Comparison of ENCODE assay signal across 9 cellular contexts in the genomic region with DNA sequence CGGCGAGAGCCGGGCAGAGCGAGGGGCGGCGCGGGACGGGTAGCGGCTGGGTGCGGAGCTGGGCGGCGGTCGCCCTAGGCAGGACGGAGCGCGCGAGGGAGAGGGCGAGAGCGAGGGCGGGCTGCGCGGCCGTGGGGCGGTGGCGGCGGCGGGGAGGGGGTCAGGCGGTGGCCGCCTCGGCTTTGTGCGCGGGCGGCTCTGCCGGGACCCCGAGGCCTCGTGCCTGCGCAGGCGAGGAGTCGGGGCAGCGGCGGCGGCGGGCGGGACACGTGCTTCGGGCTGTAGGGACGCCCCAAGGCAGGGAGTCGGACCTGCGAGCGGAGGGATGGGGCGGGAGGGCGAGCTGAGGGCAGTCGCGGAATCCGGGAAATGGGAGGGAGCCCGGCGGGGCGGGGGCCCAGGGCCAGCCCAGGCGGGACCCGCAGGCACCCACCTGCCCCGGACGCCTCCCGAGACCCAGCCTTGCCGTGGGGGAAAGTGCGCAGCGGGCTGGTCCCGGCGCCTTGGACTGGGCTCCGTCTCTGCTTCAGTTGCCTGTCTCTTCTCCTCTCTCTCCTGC. TPM values are rescaled to one million over a fixed set of nuclear protein-coding genes. Genes with fewer than 3 reads are reported as not detected.
DNase-seq lines count a peak whose midpoint lies in the region; ATAC-seq, FAIRE-seq and TF ChIP-seq lines count a peak whose summit lies in the region.
"Had no signal": no experiment of that assay in that cellular context is flagged by ENCODE, and none has a peak within 500 bp of the region (broad histone marks: within the 10 kb centered on the region; RNA-seq: fewer than 3 reads in every experiment).

No MANE protein-coding gene starts in this region.

- H3K4me1 Mint-ChIP-seq in CD8-positive, alpha-beta memory T cell = peaks cover 6 to 15% (median 6%) of the 10 kb centered on the region in 3 donors
- peaks cover 5 to 8% of the 10 kb centered on the region in 2 donors for H3K4me1 Mint-ChIP-seq in stimulated activated naive B cell treated with anti-CD40 and anti-IgM and Interleukin-4, amounts not matched to agents 10 μg/mL and 1 μg/mL and 100 μg/mL, for 72 hours

- H4K20me1 ChIP-seq in keratinocyte (ENCODE audit: control insufficient read depth, extremely low read depth, insufficient read depth, low read length) = no peaks in the 10 kb centered on the region

- H3K27me3 Mint-ChIP-seq in CD8-positive, alpha-beta memory T cell = peaks cover 39 to 82% of the 10 kb centered on the region in 2 donors
- H3K27me3 Mint-ChIP-seq in stimulated activated naive B cell treated with anti-CD40 and anti-IgM and Interleukin-4, amounts not matched to agents 10 μg/mL and 1 μg/mL and 100 μg/mL, for 72 hours = peaks cover 38 to 62% of the 10 kb centered on the region in 2 donors

- no peaks in the 10 kb centered on the region for H3K79me2 ChIP-seq in keratinocyte (ENCODE audit: control insufficient read depth, insufficient read depth, low read length)

- no peak for FAIRE-seq in keratinocyte (lab: Jason Lieb, UNC)
- FAIRE-seq: frontal cortex had no signal

- H3K9me1 ChIP-seq in keratinocyte (ENCODE audit: control insufficient read depth, extremely low read depth, insufficient read depth, low read length) = no peaks in the 10 kb centered on the region

- H3K27me3 ChIP-seq in CD8-positive, alpha-beta memory T cell (ENCODE audit: insufficient read depth, low read length, poor library complexity, severe bottlenecking) = peaks cover 19% of the 10 kb centered on the region
- H3K27me3 ChIP-seq in HUES6 (ENCODE audit: control insufficient read depth, insufficient read depth, low read length) (peaks cover 80% of the 10 kb centered on the region), brain microvascular endothelial cell (replicated peaks) (no peaks in the 10 kb centered on the region), keratinocyte (ENCODE audit: control insufficient read depth, extremely low read depth, insufficient read depth, low read length) (peaks cover 7% of the 10 kb centered on the region)

- CTCF ChIA-PET in CD8-positive, alpha-beta memory T cell (lab: Charles Lee) = no interaction called here

- POLR2A ChIA-PET in CD8-positive, alpha-beta memory T cell (lab: Charles Lee) = no interaction called here

- no peak overlapping the region for H3K4me3 ChIP-seq in CD8-positive, alpha-beta memory T cell (ENCODE audit: low read length)
- H3K4me3 ChIP-seq in HUES6 (ENCODE audit: low read depth, low read length) (peak overlapping the region; percentile 74), brain microvascular endothelial cell (ENCODE audit: low read depth, low read length) (peak overlapping the region; percentile 63), keratinocyte (ENCODE audit: control insufficient read depth in 2 of 3, extremely low read depth in 1 of 3, insufficient read depth in 2 of 3, low read depth in 1 of 3, low read length in 3 of 3) (peak overlapping the region; percentile 37 to 72 (median 49))

- H3K9ac ChIP-seq in HUES6 (ENCODE audit: low read length) (peak overlapping the region; percentile 53), keratinocyte (ENCODE audit: control insufficient read depth, extremely low read depth, insufficient read depth, low read length) (peak overlapping the region; percentile 61)

- H3K4me2 ChIP-seq in keratinocyte (ENCODE audit: control insufficient read depth, extremely low read depth, insufficient read depth, low read depth, low read length) = peak overlapping the region; percentile 86

- in situ Hi-C loops in brain microvascular endothelial cell (cut with HindIII; ENCODE audit: low pct_ligation_motif_present, low sequenced_read_pairs) = no loop called here

- ATAC-seq in stimulated activated naive B cell treated with anti-CD40 and anti-IgM and Interleukin-4, amounts not matched to agents 10 μg/mL and 1 μg/mL and 100 μg/mL, for 72 hours (replicated peaks) = peak; percentile 50 to 55
- no peak for ATAC-seq in GM21717 (IDR thresholded peaks at IDR 0.05; ENCODE audit: unreplicated experiment)

- H3K27ac Mint-ChIP-seq in CD8-positive, alpha-beta memory T cell = no peak overlapping the region
- H3K27ac Mint-ChIP-seq in stimulated activated naive B cell treated with anti-CD40 and anti-IgM and Interleukin-4, amounts not matched to agents 10 μg/mL and 1 μg/mL and 100 μg/mL, for 72 hours = no peak overlapping the region

- no peaks in the 10 kb centered on the region for H3K36me3 ChIP-seq in CD8-positive, alpha-beta memory T cell (ENCODE audit: insufficient read depth, low read length)
- H3K36me3 ChIP-seq in HUES6 (ENCODE audit: control insufficient read depth, insufficient read depth, low read length) (no peaks in the 10 kb centered on the region), brain microvascular endothelial cell (replicated peaks) (no peaks in the 10 kb centered on the region), keratinocyte (ENCODE audit: control insufficient read depth in 2 of 2, extremely low read depth in 1 of 2, insufficient read depth in 2 of 2, low read length in 2 of 2) (no peaks in the 10 kb centered on the region)

- dilution Hi-C loops in keratinocyte (cut with MboI; ENCODE audit: extremely low pct_ligation_motif_present, low sequenced_read_pairs) = loop anchor here (25.0 kb wide), 1 partner anchor 354 kb away; no protein-coding TSS in a partner anchor

- H3K27ac ChIP-seq in CD8-positive, alpha-beta memory T cell (ENCODE audit: low read depth, low read length) = no peak overlapping the region
- H3K27ac ChIP-seq in HUES6 (ENCODE audit: low read depth, low read length) (no peak overlapping the region), brain microvascular endothelial cell (no peak overlapping the region), keratinocyte (ENCODE audit: control insufficient read depth, insufficient read depth, low read length) (no peak overlapping the region)

- H3K36me3 Mint-ChIP-seq in CD8-positive, alpha-beta memory T cell = no peaks in the 10 kb centered on the region
- H3K36me3 Mint-ChIP-seq in stimulated activated naive B cell treated with anti-CD40 and anti-IgM and Interleukin-4, amounts not matched to agents 10 μg/mL and 1 μg/mL and 100 μg/mL, for 72 hours = no peaks in the 10 kb centered on the region

- H3K9me3 Mint-ChIP-seq in CD8-positive, alpha-beta memory T cell = peaks cover 0 to 2% (median 0%) of the 10 kb centered on the region in 5 donors
- peaks cover 0 to 1% of the 10 kb centered on the region in 2 donors for H3K9me3 Mint-ChIP-seq in stimulated activated naive B cell treated with anti-CD40 and anti-IgM and Interleukin-4, amounts not matched to agents 10 μg/mL and 1 μg/mL and 100 μg/mL, for 72 hours

- H3K9me3 ChIP-seq in CD8-positive, alpha-beta memory T cell (ENCODE audit: low read length) = no peaks in the 10 kb centered on the region
- H3K9me3 ChIP-seq in HUES6 (ENCODE audit: control insufficient read depth, insufficient read depth, low read depth, low read length) = no peaks in the 10 kb centered on the region
- H3K9me3 ChIP-seq in keratinocyte (ENCODE audit: control insufficient read depth, low read depth, low read length) = no peaks in the 10 kb centered on the region

- TF ChIP-seq CTCF in brain microvascular endothelial cell (IDR thresholded peaks at IDR 0.05; ENCODE audit: low read depth, low read length, missing control alignments) (no peak), keratinocyte (optimal IDR thresholded peaks at IDR 0.05 in 1 of 3, IDR thresholded peaks at IDR 0.05 in 1 of 3, conservative IDR thresholded peaks at IDR 0.05 in 1 of 3; ENCODE audit: extremely low read depth in 1 of 3, insufficient read depth in 2 of 3, low read length in 3 of 3) (no peak)

- H2AFZ ChIP-seq in keratinocyte (ENCODE audit: control insufficient read depth, low read length) = peak overlapping the region; percentile 59

- peak overlapping the region in 6 of 7 donors; percentile 20 to 71 (median 53) for H3K4me3 Mint-ChIP-seq in CD8-positive, alpha-beta memory T cell
- H3K4me3 Mint-ChIP-seq in stimulated activated naive B cell treated with anti-CD40 and anti-IgM and Interleukin-4, amounts not matched to agents 10 μg/mL and 1 μg/mL and 100 μg/mL, for 72 hours = peak overlapping the region; percentile 70 to 79

- DNase-seq in CD8-positive, alpha-beta memory T cell = no peak
- DNase-seq in brain microvascular endothelial cell (peak; percentile 14), keratinocyte (ENCODE audit: low read depth, low spot score) (no peak), NCI-H187 treated with DMSO at 0.1 percent for 48 hours (lab: John Stamatoyannopoulos, UW) (no peak), SW 1271 (lab: John Stamatoyannopoulos, UW) (no peak)
- DNase-seq in stimulated activated naive B cell treated with anti-CD40 and anti-IgM and Interleukin-4, amounts not matched to agents 10 μg/mL and 1 μg/mL and 100 μg/mL, for 72 hours = no peak

- no peaks in the 10 kb centered on the region for H3K4me1 ChIP-seq in CD8-positive, alpha-beta memory T cell (ENCODE audit: insufficient read depth, low read length)
- H3K4me1 ChIP-seq in HUES6 (ENCODE audit: control insufficient read depth, insufficient read depth, low read length) (no peaks in the 10 kb centered on the region), keratinocyte (ENCODE audit: control insufficient read depth, extremely low read depth, insufficient read depth, low read length) (peaks cover 8% of the 10 kb centered on the region)

RNA-seq across cellular contexts. Expression of a gene that starts 0.5 kb away (rescaled TPM):
- not detected for total RNA-seq in CD8-positive, alpha-beta memory T cell
- 0.14 TPM for polyA plus RNA-seq in CD8-positive, alpha-beta memory T cell
- polyA plus RNA-seq in keratinocyte = 0.86 to 1.0 TPM (median 0.89 TPM) in 3 replicates
- 0.84 TPM for polyA plus RNA-seq in keratinocyte (2011; ENCODE audit: low read depth)
- 0.62 and 1.1 TPM in 2 replicates for polyA plus RNA-seq in keratinocyte (2011; cell fraction: cytosol; rRNA removed)
- 1.4 and 2.4 TPM in 2 replicates for polyA plus RNA-seq in keratinocyte (2011; cell fraction: nucleus; rRNA removed)
- polyA plus RNA-seq in keratinocyte (2012; ENCODE audit: low replicate concordance) = 0.68 and 0.71 TPM in 2 replicates
- polyA minus RNA-seq in keratinocyte = 0.56 to 3.4 TPM (median 1.7 TPM) in 3 replicates
- polyA minus RNA-seq in keratinocyte (2011; cell fraction: cytosol; rRNA and poly(A)+ RNA removed) = 2.1 TPM
- polyA minus RNA-seq in keratinocyte (2011; cell fraction: nucleus; rRNA and poly(A)+ RNA removed) = 3.3 and 5.7 TPM in 2 replicates
